ENCODE assay signal across 16 cellular contexts in the genomic region with DNA sequence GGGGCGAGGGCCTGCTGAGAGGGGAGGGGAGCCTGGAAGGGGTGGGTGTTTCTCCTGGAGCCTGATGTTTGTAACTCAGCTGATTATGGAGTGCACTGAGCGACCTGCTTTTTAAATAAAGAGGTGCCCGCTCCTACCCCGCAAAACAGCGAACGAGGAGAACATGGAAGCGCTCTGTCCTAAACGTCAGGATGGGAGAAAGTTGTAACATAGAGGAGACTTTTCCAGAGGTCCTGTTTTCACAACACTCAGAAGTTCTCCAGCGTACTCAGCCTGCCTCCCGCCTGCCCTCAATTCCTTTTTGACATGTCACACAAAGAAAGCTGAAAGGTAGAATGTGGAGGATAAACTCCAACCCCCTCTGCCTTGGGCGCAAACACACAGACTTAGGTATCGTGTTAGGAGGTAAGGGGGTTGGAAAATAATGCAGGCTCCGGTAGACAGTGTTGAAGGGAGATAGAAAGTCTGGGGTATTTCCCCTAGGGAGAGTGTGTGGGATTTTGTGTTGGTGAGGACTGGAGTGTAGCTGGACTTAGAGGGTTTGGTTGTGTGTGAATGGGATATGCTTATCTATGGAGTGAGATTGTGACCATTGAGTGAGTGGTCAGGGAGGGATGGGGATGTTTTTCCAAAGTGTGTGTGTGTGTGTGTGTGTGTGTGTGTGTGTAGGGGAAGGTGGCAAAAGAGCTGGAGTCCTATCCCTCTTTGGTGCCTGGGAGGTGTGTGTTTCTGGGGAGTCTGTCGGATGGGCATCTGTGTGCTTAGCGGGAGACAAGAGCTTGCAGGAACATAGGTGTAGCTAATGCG. TPM values are rescaled to one million over a fixed set of nuclear protein-coding genes. Genes with fewer than 3 reads are reported as not detected.
DNase-seq lines count a peak whose midpoint lies in the region; ATAC-seq and TF ChIP-seq lines count a peak whose summit lies in the region.
"Had no signal": no experiment of that assay in that cellular context is flagged by ENCODE, and none has a peak within 500 bp of the region (broad histone marks: within the 10 kb centered on the region; RNA-seq: fewer than 3 reads in every experiment).

No MANE protein-coding gene starts in this region.

- POLR2A ChIA-PET in SK-N-SH (lab: Yijun Ruan, JAX): no interaction called here

- no peaks in the 10 kb centered on the region for H3K79me2 ChIP-seq in SK-N-SH (ENCODE audit: insufficient read depth)

- WGBS in SK-N-SH (ENCODE audit: low lambda C conversion rate): 15% methylated on average over 16 of the region's 16 CpGs
- WGBS in upper lobe of left lung, 2 donors: 31 to 38% methylated on average over 16 of the region's 16 CpGs

- intact Hi-C loops in lower lobe of right lung (cut with DNase I): no loop called here
- intact Hi-C loops in head of caudate nucleus (cut with DNase I): no loop called here

- no peak for TF ChIP-seq RAD21 in SK-N-SH (IDR thresholded peaks at IDR 0.05; ENCODE audit: low read length)

- H2AFZ ChIP-seq in SK-N-SH (ENCODE audit: low read depth): no peak overlapping the region

- peak overlapping the region; percentile 82; the same call in 1 of the 2 replicates for H3K4me2 ChIP-seq in SK-N-SH

- H3K9me2 ChIP-seq in SK-N-SH: no peaks in the 10 kb centered on the region

- no peaks in the 10 kb centered on the region for H3K9me3 ChIP-seq in SK-N-SH
- no peaks in the 10 kb centered on the region for H3K9me3 ChIP-seq in lower lobe of right lung
- no peaks in the 10 kb centered on the region for H3K9me3 ChIP-seq in upper lobe of left lung
- H3K9me3 ChIP-seq: mucosa of descending colon, SJSA1, testis had no signal

- H3K27ac ChIP-seq in SK-N-SH (ENCODE audit: low read depth in 2 of 2, low read length in 1 of 2): no peak overlapping the region
- peak overlapping the region; percentile 92 to 94 for H3K27ac ChIP-seq in coronary artery
- no peak overlapping the region for H3K27ac ChIP-seq in lower lobe of right lung
- peak overlapping the region in 2 of 4 donors; percentile 13 to 35 for H3K27ac ChIP-seq in upper lobe of left lung
- H3K27ac ChIP-seq: SJSA1, testis had no signal

- H3K4me1 ChIP-seq in SK-N-SH (ENCODE audit: control insufficient read depth in 1 of 2, insufficient read depth in 2 of 2, low read depth in 1 of 2, low read length in 1 of 2) (peaks cover 0 to 3% of the 10 kb centered on the region in 2 experiments; a peak in 1 of 4 replicates), lower lobe of right lung (peaks cover 36% of the 10 kb centered on the region), upper lobe of left lung (peaks cover 22 to 36% (median 30%) of the 10 kb centered on the region in 4 donors)

- H3F3A ChIP-seq in SK-N-SH (replicated peaks; ENCODE audit: insufficient read depth): no peaks in the 10 kb centered on the region

- TF ChIP-seq POLR2A in upper lobe of left lung (IDR thresholded peaks at IDR 0.05): no peak

- TF ChIP-seq EP300 in SK-N-SH (IDR thresholded peaks at IDR 0.05; ENCODE audit: borderline replicate concordance in 1 of 2, low read depth in 1 of 2, low read length in 1 of 2) (no peak), upper lobe of left lung (IDR thresholded peaks at IDR 0.05) (no peak)

- H4K20me1 ChIP-seq in SK-N-SH (ENCODE audit: insufficient read depth): no peaks in the 10 kb centered on the region

- no peak for ATAC-seq in SK-N-SH treated with all-trans-retinoic acid at 6 μM for 48 hours
- no peak for ATAC-seq in lower lobe of right lung
- no peak for ATAC-seq in upper lobe of left lung (ENCODE audit: low FRiP score in 2 of 2)
- ATAC-seq in GM18873 (IDR thresholded peaks at IDR 0.05; ENCODE audit: low FRiP score, unreplicated experiment): no peak
- ATAC-seq: activated CD8-positive, alpha-beta memory T cell treated with anti-CD3 and anti-CD28 coated beads, Interleukin-2, amount 10 ng/mL, durations not matched to agents 7 days and 5 days had no signal

- no peak overlapping the region for H3K4me3 ChIP-seq in SK-N-SH (ENCODE audit: low read depth in 2 of 2, low read length in 1 of 2)
- H3K4me3 ChIP-seq in coronary artery: peak overlapping the region; percentile 83
- peak overlapping the region; percentile 41 for H3K4me3 ChIP-seq in lower lobe of right lung
- H3K4me3 ChIP-seq in upper lobe of left lung: peak overlapping the region in 3 of 4 donors; percentile 29 to 44 (median 38)
- H3K4me3 ChIP-seq: mucosa of descending colon had no signal

- TF ChIP-seq CTCF in SK-N-SH (IDR thresholded peaks at IDR 0.05) (no peak), coronary artery (IDR thresholded peaks at IDR 0.05) (no peak), lower lobe of right lung (IDR thresholded peaks at IDR 0.05) (no peak), upper lobe of left lung (IDR thresholded peaks at IDR 0.05) (no peak)

- no peak for DNase-seq in SK-N-SH
- no peak for DNase-seq in coronary artery (ENCODE audit: low spot score)
- DNase-seq in lower lobe of right lung: no peak
- DNase-seq in upper lobe of left lung: no peak
- DNase-seq in 8988T: no peak
- no peak for DNase-seq in head of caudate nucleus
- DNase-seq: activated CD8-positive, alpha-beta memory T cell treated with anti-CD3 and anti-CD28 coated beads, Interleukin-2, amount 10 ng/mL, durations not matched to agents 7 days and 5 days; activated naive CD8-positive, alpha-beta T cell treated with anti-CD3 and anti-CD28 coated beads, Interleukin-2, amount 50 U/mL, for 24 hours; effector CD4-positive, alpha-beta T cell; NCI-H510A; testis had no signal

- no peaks in the 10 kb centered on the region for H3K36me3 ChIP-seq in SK-N-SH (replicated peaks in 1 of 2; ENCODE audit: control insufficient read depth in 1 of 2, insufficient read depth in 2 of 2, low read length in 1 of 2)
- no peaks in the 10 kb centered on the region for H3K36me3 ChIP-seq in lower lobe of right lung
- H3K36me3 ChIP-seq in upper lobe of left lung: no peaks in the 10 kb centered on the region
- H3K36me3 ChIP-seq: SJSA1 had no signal

- CTCF ChIA-PET in SK-N-SH (lab: Yijun Ruan, JAX): interaction anchor here (1.6 to 2.0 kb wide), 2 partner anchors 8 to 10 kb away, joined by 7 read pairs; no protein-coding TSS in a partner anchor

- no peak overlapping the region for H3K9ac ChIP-seq in SK-N-SH

- H3K27me3 ChIP-seq in SK-N-SH (ENCODE audit: insufficient read depth): peaks cover 92% of the 10 kb centered on the region
- H3K27me3 ChIP-seq in lower lobe of right lung (ENCODE audit: low read depth): peaks cover 66% of the 10 kb centered on the region
- peaks cover 0 to 50% (median 24%) of the 10 kb centered on the region in 4 donors for H3K27me3 ChIP-seq in upper lobe of left lung

TF ChIP-seq in SK-N-SH, 30 proteins besides CTCF, POLR2A, EP300 and RAD21 (continues in another document):
- TF ChIP-seq NRF1 (IDR thresholded peaks at IDR 0.05; ENCODE audit: low read depth, low read length) (no peak), SMC3 (IDR thresholded peaks at IDR 0.05; ENCODE audit: low read depth, low read length) (no peak)

TF ChIP-seq in SK-N-SH treated with all-trans-retinoic acid at 6 μM for 48 hours, 23 proteins besides CTCF, POLR2A, EP300 and RAD21:
- TF ChIP-seq BACH2 (CRISPR knock-in tag; IDR thresholded peaks at IDR 0.05; ENCODE audit: borderline replicate concordance) (no peak), OSR1 (CRISPR knock-in tag; IDR thresholded peaks at IDR 0.05) (no peak), SNAI2 (CRISPR knock-in tag; IDR thresholded peaks at IDR 0.05) (no peak), PPARA (CRISPR knock-in tag; IDR thresholded peaks at IDR 0.05; ENCODE audit: borderline replicate concordance) (no peak)
- TF ChIP-seq, protein P1, sequence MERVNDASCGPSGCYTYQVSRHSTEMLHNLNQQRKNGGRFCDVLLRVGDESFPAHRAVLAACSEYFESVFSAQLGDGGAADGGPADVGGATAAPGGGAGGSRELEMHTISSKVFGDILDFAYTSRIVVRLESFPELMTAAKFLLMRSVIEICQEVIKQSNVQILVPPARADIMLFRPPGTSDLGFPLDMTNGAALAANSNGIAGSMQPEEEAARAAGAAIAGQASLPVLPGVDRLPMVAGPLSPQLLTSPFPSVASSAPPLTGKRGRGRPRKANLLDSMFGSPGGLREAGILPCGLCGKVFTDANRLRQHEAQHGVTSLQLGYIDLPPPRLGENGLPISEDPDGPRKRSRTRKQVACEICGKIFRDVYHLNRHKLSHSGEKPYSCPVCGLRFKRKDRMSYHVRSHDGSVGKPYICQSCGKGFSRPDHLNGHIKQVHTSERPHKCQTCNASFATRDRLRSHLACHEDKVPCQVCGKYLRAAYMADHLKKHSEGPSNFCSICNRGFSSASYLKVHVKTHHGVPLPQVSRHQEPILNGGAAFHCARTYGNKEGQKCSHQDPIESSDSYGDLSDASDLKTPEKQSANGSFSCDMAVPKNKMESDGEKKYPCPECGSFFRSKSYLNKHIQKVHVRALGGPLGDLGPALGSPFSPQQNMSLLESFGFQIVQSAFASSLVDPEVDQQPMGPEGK (CRISPR knock-in tag; IDR thresholded peaks at IDR 0.05; ENCODE audit: borderline replicate concordance): no peak

RNA-seq across cellular contexts. Expression of a gene that starts 2.1 kb away (rescaled TPM):
- polyA plus RNA-seq in SK-N-SH (2012; rRNA removed): not detected in 2 replicates
- not detected in 2 replicates for polyA plus RNA-seq in SK-N-SH (2012; cell fraction: cytosol; rRNA removed)
- 0.09 TPM in 1 of 2 replicates, not detected in the other for polyA plus RNA-seq in SK-N-SH (2012; cell fraction: nucleus; rRNA removed)
- total RNA-seq in lower lobe of right lung (1.2 TPM), upper lobe of left lung (under 1 TPM in 3 of 6 donors, not detected in 3; 0.46 to 0.71 (median 0.54) TPM)
- total RNA-seq: activated CD8-positive, alpha-beta memory T cell treated with anti-CD3 and anti-CD28 coated beads, Interleukin-2, amount 10 ng/mL, durations not matched to agents 7 days and 5 days; HT1080 had no signal

Comparison
In these comparisons a context has a peak if more than half of its experiments do, and no peak if none do; other contexts are left out.
1. H3K27ac ChIP-seq: peak in coronary artery (2 of 2); none in SK-N-SH (0 of 2) and lower lobe of right lung (single experiment).
2. H3K4me3 ChIP-seq: peak in coronary artery (single experiment), lower lobe of right lung (single experiment) and upper lobe of left lung (3 of 4); none in SK-N-SH (0 of 2).